In genomic region chr18:75830848-75831247, GRCh38 we compare ENCODE assay signal across 14 cellular contexts.
"Had no signal": no experiment of that assay in that cellular context is flagged by ENCODE, and none has a peak within 500 bp of the region (broad histone marks: within the 10 kb centered on the region; RNA-seq: fewer than 3 reads in every experiment).

No MANE protein-coding gene starts in this region.

- H3K4me3 ChIP-seq: lung, prostate gland, sigmoid colon, spleen, thoracic aorta, tibial nerve, upper lobe of left lung had no signal

- H3K27ac ChIP-seq: prostate gland, sigmoid colon, spleen, thoracic aorta, tibial nerve, upper lobe of left lung had no signal

- H3K27me3 ChIP-seq: sigmoid colon, spleen, tibial nerve, upper lobe of left lung had no signal

- DNase-seq: effector CD8-positive, alpha-beta T cell; kidney; naive B cell; right cardiac atrium; sigmoid colon; spleen; stimulated activated CD4-positive, alpha-beta T cell treated with anti-CD3 and anti-CD28 coated beads, Interleukin-4, amount 100 ng/mL, for 4 hours; stimulated activated naive CD8-positive, alpha-beta T cell treated with anti-CD3 and anti-CD28 coated beads, Interleukin-15, Interleukin-2, amounts not matched to agents 100 U/mL and 50 U/mL, for 24 hours; substantia nigra; upper lobe of left lung had no signal

- H3K4me1 ChIP-seq: prostate gland, tibial nerve had no signal

- H3K9me3 ChIP-seq: prostate gland, sigmoid colon, spleen, thoracic aorta, tibial nerve, upper lobe of left lung had no signal

- H3K36me3 ChIP-seq: prostate gland, sigmoid colon, spleen, thoracic aorta, tibial nerve, upper lobe of left lung had no signal
